ENCODE assay signal across 34 cellular contexts in genomic region chr1:168772428-168772827, GRCh38. TPM values are rescaled to one million over a fixed set of nuclear protein-coding genes. Genes with fewer than 3 reads are reported as not detected.
"Had no signal": no experiment of that assay in that cellular context is flagged by ENCODE, and none has a peak within 500 bp of the region (broad histone marks: within the 10 kb centered on the region; RNA-seq: fewer than 3 reads in every experiment).

No MANE protein-coding gene starts in this region.

- DNase-seq: activated CD4-positive, alpha-beta T cell treated with anti-CD3 and anti-CD28 coated beads, Interleukin-2, amount 10 ng/mL, durations not matched to agents 24 days and 14 days; activated CD4-positive, alpha-beta T cell treated with anti-CD3 and anti-CD28 coated beads, Interleukin-2, amount 50 U/mL, for 4 hours; activated CD8-positive, alpha-beta T cell treated with anti-CD3 and anti-CD28 coated beads for 36 hours; activated effector memory CD4-positive, alpha-beta T cell treated with anti-CD3 and anti-CD28 coated beads, Interleukin-2, amount 50 U/mL, for 16 hours; activated naive CD4-positive, alpha-beta T cell treated with Interleukin-2 at 50 U/mL for 16 hours; activated naive CD8-positive, alpha-beta T cell treated with anti-CD3 and anti-CD28 coated beads, Interleukin-2, amount 10 ng/mL, durations not matched to agents 7 days and 5 days; activated T-cell treated with anti-CD3 and anti-CD28 coated beads, Interleukin-2, amount 50 U/mL, for 1 hour; activated T-cell treated with anti-CD3 and anti-CD28 coated beads, Interleukin-2, amount 50 U/mL, for 72 hours; body of pancreas; caudate nucleus; Kasumi-1; KG1; MG63; NCI-H1048; NCI-H1105 treated with DMSO at 0.1 percent for 48 hours; NCI-H1436; NCI-H1694; NCI-H1930; NCI-H2081 treated with DMSO at 0.1 percent for 48 hours; NCI-H226; NCI-H446 treated with DMSO at 0.1 percent for 48 hours; NCI-H524; NCI-H69; SHP77; SJCRH30; T1000 had no signal

- ATAC-seq: activated CD8-positive, alpha-beta T cell treated with anti-CD3 and anti-CD28 coated beads for 36 hours; activated T-cell treated with anti-CD3 and anti-CD28 coated beads, Interleukin-2, amount 50 U/mL, for 72 hours; activated T-helper 17 cell treated with anti-CD3 and anti-CD28 coated beads, Interleukin-2, amount 50 U/mL, for 72 hours; body of pancreas; Panc1 had no signal

- H3K9me3 ChIP-seq: body of pancreas, MG63, SJCRH30 had no signal

- H3K4me3 ChIP-seq: body of pancreas, MG63, SJCRH30, SK-N-MC had no signal

- H3K27me3 ChIP-seq: body of pancreas, MG63, SJCRH30 had no signal

- H3K27ac ChIP-seq: body of pancreas, SJCRH30, SK-N-MC had no signal

- FAIRE-seq: astrocyte, bronchial epithelial cell had no signal

- H3K36me3 ChIP-seq: MG63, SJCRH30 had no signal

RNA-seq across cellular contexts. Expression of gene DPT, which starts 43.4 kb away (rescaled TPM):
- total RNA-seq: activated CD4-positive, alpha-beta T cell treated with anti-CD3 and anti-CD28 coated beads, Interleukin-2, amount 10 ng/mL, durations not matched to agents 24 days and 14 days; activated CD8-positive, alpha-beta memory T cell treated with anti-CD3 and anti-CD28 coated beads for 36 hours; activated CD8-positive, alpha-beta T cell treated with anti-CD3 and anti-CD28 coated beads for 36 hours; activated naive CD8-positive, alpha-beta T cell treated with anti-CD3 and anti-CD28 coated beads, Interleukin-2, amount 10 ng/mL, durations not matched to agents 7 days and 5 days; activated T-cell treated with anti-CD3 and anti-CD28 coated beads, Interleukin-2, amount 50 U/mL, for 72 hours; activated T-helper 17 cell treated with anti-CD3 and anti-CD28 coated beads, Interleukin-2, amount 50 U/mL, for 72 hours; astrocyte; bronchial epithelial cell; SJCRH30; T-helper 1 cell treated with Interleukin-12 subunit alpha and Interleukin-12 subunit beta and Interleukin-4 antibody, amounts not matched to agents 30 ng/mL and 1 ng/mL, for 36 hours; T-helper 2 cell treated with Interferon-gamma antibody and Interleukin-4, amounts not matched to agents 100 ng/mL and 5 ng/mL, for 36 hours had no signal
